In genomic region chr7:2479276-2480070, GRCh38 we compare ENCODE assay signal across 19 cellular contexts. TPM values are rescaled to one million over a fixed set of nuclear protein-coding genes. Genes with fewer than 3 reads are reported as not detected.
"Had no signal": no experiment of that assay in that cellular context is flagged by ENCODE, and none has a peak within 500 bp of the region (broad histone marks: within the 10 kb centered on the region; RNA-seq: fewer than 3 reads in every experiment).

No MANE protein-coding gene starts in this region.

- DNase-seq: activated CD8-positive, alpha-beta T cell treated with anti-CD3 and anti-CD28 coated beads for 36 hours; activated naive CD4-positive, alpha-beta T cell treated with Interleukin-2 at 50 U/mL for 16 hours; cortex of kidney; effector memory CD4-positive, alpha-beta T cell; stimulated activated CD4-positive, alpha-beta T cell treated with anti-CD3 and anti-CD28 coated beads, Interleukin-2, amount 100 ng/mL, for 24 hours; stimulated activated naive CD4-positive, alpha-beta T cell treated with Interleukin-2 at 50 U/mL for 16 hours; T-helper 2 cell had no signal

- FAIRE-seq: keratinocyte, TTC549 had no signal

- H3K27ac Mint-ChIP-seq: activated CD8-positive, alpha-beta T cell treated with anti-CD3 and anti-CD28 coated beads for 36 hours; progenitor cell of endocrine pancreas had no signal

- H3K27me3 Mint-ChIP-seq: activated CD8-positive, alpha-beta T cell treated with anti-CD3 and anti-CD28 coated beads for 36 hours had no signal

- H3K27ac ChIP-seq: epithelial cell of prostate had no signal

- H3K4me3 Mint-ChIP-seq: activated CD8-positive, alpha-beta T cell treated with anti-CD3 and anti-CD28 coated beads for 36 hours had no signal

RNA-seq across cellular contexts. Expression of gene GRIFIN, which starts 3.3 kb away (rescaled TPM):
- total RNA-seq: activated CD8-positive, alpha-beta T cell treated with anti-CD3 and anti-CD28 coated beads for 36 hours; cardiac septum; left ventricle myocardium superior; mesenteric fat pad; myocyte; progenitor cell of endocrine pancreas; sciatic nerve; temporal lobe; ureter had no signal
- polyA plus RNA-seq: adipose tissue, keratinocyte had no signal
